ENCODE assay signal across 28 cellular contexts in genomic region chr18:47949197-47949596, GRCh38. TPM values are rescaled to one million over a fixed set of nuclear protein-coding genes. Genes with fewer than 3 reads are reported as not detected.
DNase-seq lines count a peak whose midpoint lies in the region; ATAC-seq and TF ChIP-seq lines count a peak whose summit lies in the region.
"Had no signal": no experiment of that assay in that cellular context is flagged by ENCODE, and none has a peak within 500 bp of the region (broad histone marks: within the 10 kb centered on the region; RNA-seq: fewer than 3 reads in every experiment).

No MANE protein-coding gene starts in this region.

- no peaks in the 10 kb centered on the region for H3K9me3 ChIP-seq in heart left ventricle
- H3K9me3 ChIP-seq in mammary epithelial cell (replicated peaks; ENCODE audit: insufficient read depth, low read length): no peaks in the 10 kb centered on the region
- H3K9me3 ChIP-seq: HAP-1, SJCRH30 had no signal

- DNase-seq in heart left ventricle (peak in 1 of 5 donors; percentile 20), left cardiac atrium (no peak), NCI-H69 (lab: John Stamatoyannopoulos, UW) (peak; percentile 45), fibroblast of pulmonary artery (ENCODE audit: low read depth) (peak; percentile 42), mammary epithelial cell (no peak)
- DNase-seq in central memory CD4-positive, alpha-beta T cell: no peak
- no peak for DNase-seq in activated T-cell treated with anti-CD3 and anti-CD28 coated beads, Interleukin-2, amount 50 U/mL, for 24 hours
- DNase-seq: 8988T, ACHN, DMS79, EL, GDM1, HFFc6, Karpas-422, NCI-H1092, NCI-H1417 treated with DMSO at 0.1 percent for 48 hours, NCI-H1694 treated with DMSO at 0.1 percent for 48 hours, NCI-H2081, NCI-H345, NCI-H510A treated with DMSO at 0.1 percent for 48 hours, NCI-H774, PC-9, SJCRH30 had no signal

- ATAC-seq in heart left ventricle (peak; percentile 55 to 78 (median 73)), left cardiac atrium (no peak)
- ATAC-seq: GM12878, GM23338, HepG2, Right ventricle myocardium inferior had no signal

- H3K36me3 ChIP-seq in heart left ventricle (no peaks in the 10 kb centered on the region), mammary epithelial cell (ENCODE audit: insufficient read depth, low read length) (no peaks in the 10 kb centered on the region)
- H3K36me3 ChIP-seq: HAP-1, SJCRH30 had no signal

- no peaks in the 10 kb centered on the region for H3K79me2 ChIP-seq in mammary epithelial cell (ENCODE audit: insufficient read depth, low read length)

- no peak overlapping the region for H3K4me2 ChIP-seq in mammary epithelial cell (ENCODE audit: insufficient read depth, low read depth, low read length)
- H3K4me2 ChIP-seq: GM23338, PC-9 had no signal

- WGBS in heart left ventricle, 4 donors: 3 to 28% (median 13%) methylated on average over 2 of the region's 2 CpGs
- WGBS in mammary epithelial cell (ENCODE audit: low coverage, missing lambda C conversion rate): 76% methylated on average over 2 of the region's 2 CpGs

- no peak overlapping the region for H3K9ac ChIP-seq in mammary epithelial cell (ENCODE audit: insufficient read depth, low read length)

- H2AFZ ChIP-seq in mammary epithelial cell (ENCODE audit: low read depth, low read length): no peak overlapping the region
- H2AFZ ChIP-seq: GM23338, PC-9 had no signal

- H3K4me1 ChIP-seq in heart left ventricle: peaks cover 0 to 19% (median 5%) of the 10 kb centered on the region in 12 donors
- H3K4me1 ChIP-seq in mammary epithelial cell (ENCODE audit: insufficient read depth, low read length): peaks cover 12% of the 10 kb centered on the region
- H3K4me1 ChIP-seq: HAP-1 had no signal

- CTCF ChIA-PET in mammary epithelial cell (lab: Charles Lee; ENCODE audit: low non-redundant PET): no interaction called here

- H3K4me1 Mint-ChIP-seq in activated T-cell treated with anti-CD3 and anti-CD28 coated beads, Interleukin-2, amount 50 U/mL, for 24 hours (ENCODE audit: low read depth): peaks cover 24% of the 10 kb centered on the region

- TF ChIP-seq POLR2A in heart left ventricle (IDR thresholded peaks at IDR 0.05): no peak

- H3K4me3 ChIP-seq in heart left ventricle (no peak overlapping the region), fibroblast of pulmonary artery (replicated peaks; ENCODE audit: low read depth, low read length) (no peak overlapping the region), mammary epithelial cell (replicated peaks in 1 of 3; ENCODE audit: insufficient read depth in 1 of 3, low read depth in 2 of 3, low read length in 3 of 3) (no peak overlapping the region)
- H3K4me3 ChIP-seq: GM12878, GM23338, HAP-1, PC-9, SJCRH30 had no signal

- peak overlapping the region in 1 of 12 donors; percentile 41 for H3K27ac ChIP-seq in heart left ventricle
- no peak overlapping the region for H3K27ac ChIP-seq in mammary epithelial cell (ENCODE audit: insufficient read depth, low read depth, low read length)
- H3K27ac ChIP-seq: PC-9, SJCRH30 had no signal

- dilution Hi-C loops in mammary epithelial cell (cut with HindIII; ENCODE audit: low sequenced_read_pairs): no loop called here

- BruUV-seq in mammary epithelial cell (replicated peaks; lab: Mats Ljungman, UMichigan): no TSS peak

- H3K36me3 Mint-ChIP-seq in activated T-cell treated with anti-CD3 and anti-CD28 coated beads, Interleukin-2, amount 50 U/mL, for 24 hours (ENCODE audit: low read depth): no peaks in the 10 kb centered on the region

- peaks cover 3% of the 10 kb centered on the region for H3K9me3 Mint-ChIP-seq in activated T-cell treated with anti-CD3 and anti-CD28 coated beads, Interleukin-2, amount 50 U/mL, for 24 hours
- H3K9me3 Mint-ChIP-seq: GM23338, HFFc6 had no signal

- no peaks in the 10 kb centered on the region for H4K20me1 ChIP-seq in mammary epithelial cell (ENCODE audit: insufficient read depth, low read length)

- no peak overlapping the region for H3K4me3 Mint-ChIP-seq in activated T-cell treated with anti-CD3 and anti-CD28 coated beads, Interleukin-2, amount 50 U/mL, for 24 hours
- H3K4me3 Mint-ChIP-seq: GM23338, HFFc6 had no signal

- TF ChIP-seq CTCF in heart left ventricle (IDR thresholded peaks at IDR 0.05): no peak
- TF ChIP-seq CTCF in fibroblast of pulmonary artery (IDR thresholded peaks at IDR 0.05; ENCODE audit: low read length, missing control alignments): no peak
- no peak for TF ChIP-seq CTCF in mammary epithelial cell (conservative IDR thresholded peaks at IDR 0.05 in 1 of 2, IDR thresholded peaks at IDR 0.05 in 1 of 2; ENCODE audit: extremely low read depth in 1 of 2, insufficient read depth in 1 of 2, low read depth in 1 of 2, low read length in 2 of 2)

- in situ Hi-C loops in mammary epithelial cell (cut with MboI; ENCODE audit: low sequenced_read_pairs in 2 of 2): loop anchor here in 1 of 2 donors (10.0 kb wide), 1 partner anchor 56 kb away; no protein-coding TSS in a partner anchor

- no peak overlapping the region for H3K27ac Mint-ChIP-seq in activated T-cell treated with anti-CD3 and anti-CD28 coated beads, Interleukin-2, amount 50 U/mL, for 24 hours
- H3K27ac Mint-ChIP-seq: GM23338, HFFc6 had no signal

- peaks cover 2% of the 10 kb centered on the region for H3K27me3 Mint-ChIP-seq in activated T-cell treated with anti-CD3 and anti-CD28 coated beads, Interleukin-2, amount 50 U/mL, for 24 hours

- intact Hi-C loops in heart left ventricle (cut with DNase I): loop anchor here in 2 of 10 donors (5.0 kb wide), 2 partner anchors 48 to 53 kb away; no protein-coding TSS in a partner anchor
- intact Hi-C loops in left cardiac atrium (cut with DNase I): no loop called here
- intact Hi-C loops in mammary epithelial cell (cut with micrococcal nuclease): no loop called here

- no peaks in the 10 kb centered on the region for H3K27me3 ChIP-seq in heart left ventricle
- no peaks in the 10 kb centered on the region for H3K27me3 ChIP-seq in mammary epithelial cell (ENCODE audit: insufficient read depth, low read length)
- H3K27me3 ChIP-seq: SJCRH30 had no signal

RNA-seq across cellular contexts. Expression of gene SMAD2, which starts 18.7 kb away (rescaled TPM):
- 100 to 1,000 TPM in 3 of 9 donors, 10 to 100 TPM in 6; 58.4 to 113 (median 90.7) TPM for total RNA-seq in heart left ventricle
- 10 to 100 TPM; 13.8 to 40.9 TPM for polyA plus RNA-seq in heart left ventricle
- 100 to 1,000 TPM in 1 of 2 donors, 10 to 100 TPM in 1; 94.1 to 109 TPM for total RNA-seq in left cardiac atrium
- total RNA-seq in mammary epithelial cell: 100 to 1,000 TPM in 1 of 2 donors, 10 to 100 TPM in 1; 79.4 to 128 TPM
- 56.9 TPM for polyA plus RNA-seq in mammary epithelial cell
- polyA minus RNA-seq in mammary epithelial cell: 102 TPM

Comparison
In these comparisons a context has a peak if more than half of its experiments do, and no peak if none do; other contexts are left out.
1. ATAC-seq: peak in heart left ventricle (4 of 4); none in left cardiac atrium (0 of 2).
2. DNase-seq: peak in NCI-H69 (single experiment) and fibroblast of pulmonary artery (single experiment); none in left cardiac atrium (single experiment), central memory CD4-positive, alpha-beta T cell (single experiment), activated T-cell treated with anti-CD3 and anti-CD28 coated beads, Interleukin-2, amount 50 U/mL, for 24 hours (single experiment) and mammary epithelial cell (single experiment).